Comparison of ENCODE assay signal across 1 cellular context in the genomic region with DNA sequence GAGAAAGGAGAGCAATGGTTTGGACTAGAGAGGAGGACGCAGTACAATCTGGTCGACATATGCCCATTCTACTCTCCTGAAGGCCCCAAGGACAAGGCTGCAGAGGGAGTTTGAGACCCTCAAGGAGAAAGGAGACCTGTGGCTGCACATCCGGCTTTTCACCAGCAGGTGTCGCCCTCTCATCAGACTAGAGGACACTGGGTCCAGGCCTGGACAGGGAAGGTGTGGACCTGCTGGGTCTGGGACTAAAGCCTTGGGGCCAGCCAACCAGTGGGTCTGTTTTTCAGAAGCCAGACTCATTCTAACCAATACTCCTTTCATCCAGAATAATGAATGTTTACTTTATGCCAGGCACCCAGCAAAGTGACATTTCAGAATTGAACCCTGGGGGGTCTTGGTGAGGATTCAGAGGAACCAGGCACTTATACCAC.
TF ChIP-seq lines count a peak whose summit lies in the region.

No MANE protein-coding gene starts in this region.

TF ChIP-seq in K562, 482 proteins besides CTCF, POLR2A, EP300 and RAD21 (continued from another document and continues in another):
- TF ChIP-seq, protein P1, sequence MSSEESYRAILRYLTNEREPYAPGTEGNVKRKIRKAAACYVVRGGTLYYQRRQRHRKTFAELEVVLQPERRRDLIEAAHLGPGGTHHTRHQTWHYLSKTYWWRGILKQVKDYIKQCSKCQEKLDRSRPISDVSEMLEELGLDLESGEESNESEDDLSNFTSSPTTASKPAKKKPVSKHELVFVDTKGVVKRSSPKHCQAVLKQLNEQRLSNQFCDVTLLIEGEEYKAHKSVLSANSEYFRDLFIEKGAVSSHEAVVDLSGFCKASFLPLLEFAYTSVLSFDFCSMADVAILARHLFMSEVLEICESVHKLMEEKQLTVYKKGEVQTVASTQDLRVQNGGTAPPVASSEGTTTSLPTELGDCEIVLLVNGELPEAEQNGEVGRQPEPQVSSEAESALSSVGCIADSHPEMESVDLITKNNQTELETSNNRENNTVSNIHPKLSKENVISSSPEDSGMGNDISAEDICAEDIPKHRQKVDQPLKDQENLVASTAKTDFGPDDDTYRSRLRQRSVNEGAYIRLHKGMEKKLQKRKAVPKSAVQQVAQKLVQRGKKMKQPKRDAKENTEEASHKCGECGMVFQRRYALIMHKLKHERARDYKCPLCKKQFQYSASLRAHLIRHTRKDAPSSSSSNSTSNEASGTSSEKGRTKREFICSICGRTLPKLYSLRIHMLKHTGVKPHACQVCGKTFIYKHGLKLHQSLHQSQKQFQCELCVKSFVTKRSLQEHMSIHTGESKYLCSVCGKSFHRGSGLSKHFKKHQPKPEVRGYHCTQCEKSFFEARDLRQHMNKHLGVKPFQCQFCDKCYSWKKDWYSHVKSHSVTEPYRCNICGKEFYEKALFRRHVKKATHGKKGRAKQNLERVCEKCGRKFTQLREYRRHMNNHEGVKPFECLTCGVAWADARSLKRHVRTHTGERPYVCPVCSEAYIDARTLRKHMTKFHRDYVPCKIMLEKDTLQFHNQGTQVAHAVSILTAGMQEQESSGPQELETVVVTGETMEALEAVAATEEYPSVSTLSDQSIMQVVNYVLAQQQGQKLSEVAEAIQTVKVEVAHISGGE (CRISPR knock-in tag; IDR thresholded peaks at IDR 0.05) = no peak
- peak; percentile 40 for TF ChIP-seq ZFX (CRISPR knock-in tag; IDR thresholded peaks at IDR 0.05)
- no peak for TF ChIP-seq HCFC1 (IDR thresholded peaks at IDR 0.05; ENCODE audit: low read depth, low read length)
- no peak for TF ChIP-seq HNRNPH1 (optimal IDR thresholded peaks at IDR 0.05; ENCODE audit: low read depth, low read length)
- TF ChIP-seq POLR2G (IDR thresholded peaks at IDR 0.05; ENCODE audit: low read depth, low read length) = no peak
- TF ChIP-seq NFATC3 (IDR thresholded peaks at IDR 0.05) = no peak
- no peak for TF ChIP-seq SLC30A9 (CRISPR knock-in tag; IDR thresholded peaks at IDR 0.05)
- no peak for TF ChIP-seq ZKSCAN1 (IDR thresholded peaks at IDR 0.05; ENCODE audit: low read depth, low read length)
- TF ChIP-seq NR2F6 (CRISPR knock-in tag; IDR thresholded peaks at IDR 0.05) = no peak
- TF ChIP-seq CBFA2T3 (IDR thresholded peaks at IDR 0.05) = no peak
- no peak for TF ChIP-seq ZNF274 (IDR thresholded peaks at IDR 0.05; ENCODE audit: borderline replicate concordance, low read depth, low read length)
- no peak for TF ChIP-seq POLR2AphosphoS5 (IDR thresholded peaks at IDR 0.05; ENCODE audit: control insufficient read depth, insufficient read depth, low read depth, low read length)
- no peak for TF ChIP-seq RBM17 (IDR thresholded peaks at IDR 0.05; ENCODE audit: borderline replicate concordance, low read depth, low read length)
- TF ChIP-seq, protein P2, sequence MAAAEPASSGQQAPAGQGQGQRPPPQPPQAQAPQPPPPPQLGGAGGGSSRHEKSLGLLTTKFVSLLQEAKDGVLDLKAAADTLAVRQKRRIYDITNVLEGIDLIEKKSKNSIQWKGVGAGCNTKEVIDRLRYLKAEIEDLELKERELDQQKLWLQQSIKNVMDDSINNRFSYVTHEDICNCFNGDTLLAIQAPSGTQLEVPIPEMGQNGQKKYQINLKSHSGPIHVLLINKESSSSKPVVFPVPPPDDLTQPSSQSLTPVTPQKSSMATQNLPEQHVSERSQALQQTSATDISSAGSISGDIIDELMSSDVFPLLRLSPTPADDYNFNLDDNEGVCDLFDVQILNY (CRISPR knock-in tag; IDR thresholded peaks at IDR 0.05) = no peak
- TF ChIP-seq ZNF717 (CRISPR knock-in tag; IDR thresholded peaks at IDR 0.05) = no peak
- no peak for TF ChIP-seq ELF1 (tag; IDR thresholded peaks at IDR 0.05)
- TF ChIP-seq ZFPM2 (CRISPR knock-in tag; IDR thresholded peaks at IDR 0.05) = no peak
- no peak for TF ChIP-seq MYNN (IDR thresholded peaks at IDR 0.05)
- no peak for TF ChIP-seq MYNN (CRISPR knock-in tag; IDR thresholded peaks at IDR 0.05)
- no peak for TF ChIP-seq ZNF146 (CRISPR knock-in tag; IDR thresholded peaks at IDR 0.05; ENCODE audit: unreplicated experiment)
- TF ChIP-seq SAP30 (IDR thresholded peaks at IDR 0.05; ENCODE audit: borderline replicate concordance, insufficient read depth, low read depth, low read length, poor library complexity, severe bottlenecking) = no peak
- TF ChIP-seq, protein P3, sequence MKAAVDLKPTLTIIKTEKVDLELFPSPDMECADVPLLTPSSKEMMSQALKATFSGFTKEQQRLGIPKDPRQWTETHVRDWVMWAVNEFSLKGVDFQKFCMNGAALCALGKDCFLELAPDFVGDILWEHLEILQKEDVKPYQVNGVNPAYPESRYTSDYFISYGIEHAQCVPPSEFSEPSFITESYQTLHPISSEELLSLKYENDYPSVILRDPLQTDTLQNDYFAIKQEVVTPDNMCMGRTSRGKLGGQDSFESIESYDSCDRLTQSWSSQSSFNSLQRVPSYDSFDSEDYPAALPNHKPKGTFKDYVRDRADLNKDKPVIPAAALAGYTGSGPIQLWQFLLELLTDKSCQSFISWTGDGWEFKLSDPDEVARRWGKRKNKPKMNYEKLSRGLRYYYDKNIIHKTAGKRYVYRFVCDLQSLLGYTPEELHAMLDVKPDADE (conservative IDR thresholded peaks at IDR 0.05; ENCODE audit: control insufficient read depth, low read depth, low read length) = no peak
- no peak for TF ChIP-seq ZNF174 (CRISPR knock-in tag; IDR thresholded peaks at IDR 0.05)
- TF ChIP-seq FOXP1 (CRISPR knock-in tag; IDR thresholded peaks at IDR 0.05) = no peak
- no peak for TF ChIP-seq BCOR (IDR thresholded peaks at IDR 0.05)
- no peak for TF ChIP-seq C11orf30 (IDR thresholded peaks at IDR 0.05; ENCODE audit: low read depth)
- TF ChIP-seq RFX1 (IDR thresholded peaks at IDR 0.05) = no peak
- TF ChIP-seq MYBL2 (IDR thresholded peaks at IDR 0.05; ENCODE audit: low read depth) = no peak
- TF ChIP-seq MYBL2 (CRISPR knock-in tag; IDR thresholded peaks at IDR 0.05; ENCODE audit: borderline replicate concordance) = no peak
- TF ChIP-seq KAT8 (IDR thresholded peaks at IDR 0.05; ENCODE audit: low read depth) = no peak
- TF ChIP-seq, protein P4, sequence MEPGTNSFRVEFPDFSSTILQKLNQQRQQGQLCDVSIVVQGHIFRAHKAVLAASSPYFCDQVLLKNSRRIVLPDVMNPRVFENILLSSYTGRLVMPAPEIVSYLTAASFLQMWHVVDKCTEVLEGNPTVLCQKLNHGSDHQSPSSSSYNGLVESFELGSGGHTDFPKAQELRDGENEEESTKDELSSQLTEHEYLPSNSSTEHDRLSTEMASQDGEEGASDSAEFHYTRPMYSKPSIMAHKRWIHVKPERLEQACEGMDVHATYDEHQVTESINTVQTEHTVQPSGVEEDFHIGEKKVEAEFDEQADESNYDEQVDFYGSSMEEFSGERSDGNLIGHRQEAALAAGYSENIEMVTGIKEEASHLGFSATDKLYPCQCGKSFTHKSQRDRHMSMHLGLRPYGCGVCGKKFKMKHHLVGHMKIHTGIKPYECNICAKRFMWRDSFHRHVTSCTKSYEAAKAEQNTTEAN (CRISPR knock-in tag; IDR thresholded peaks at IDR 0.05) = 0 out of 2 replicates have a peak, but pooled peaks have one; percentile 20
- TF ChIP-seq SMAD1 (IDR thresholded peaks at IDR 0.05; ENCODE audit: low read depth, low read length, partially characterized antibody) = peak; percentile 16
- TF ChIP-seq CEBPG (CRISPR knock-in tag; IDR thresholded peaks at IDR 0.05) = no peak
- no peak for TF ChIP-seq CEBPG (tag; conservative IDR thresholded peaks at IDR 0.05 in 1 of 2, IDR thresholded peaks at IDR 0.05 in 1 of 2)
- TF ChIP-seq NCOA2 (IDR thresholded peaks at IDR 0.05; ENCODE audit: partially characterized antibody in 2 of 2) = no peak
- no peak for TF ChIP-seq ZNF764 (CRISPR knock-in tag; IDR thresholded peaks at IDR 0.05; ENCODE audit: low read depth)
- TF ChIP-seq ELF2 (CRISPR knock-in tag; IDR thresholded peaks at IDR 0.05) = no peak
- TF ChIP-seq, protein P5, sequence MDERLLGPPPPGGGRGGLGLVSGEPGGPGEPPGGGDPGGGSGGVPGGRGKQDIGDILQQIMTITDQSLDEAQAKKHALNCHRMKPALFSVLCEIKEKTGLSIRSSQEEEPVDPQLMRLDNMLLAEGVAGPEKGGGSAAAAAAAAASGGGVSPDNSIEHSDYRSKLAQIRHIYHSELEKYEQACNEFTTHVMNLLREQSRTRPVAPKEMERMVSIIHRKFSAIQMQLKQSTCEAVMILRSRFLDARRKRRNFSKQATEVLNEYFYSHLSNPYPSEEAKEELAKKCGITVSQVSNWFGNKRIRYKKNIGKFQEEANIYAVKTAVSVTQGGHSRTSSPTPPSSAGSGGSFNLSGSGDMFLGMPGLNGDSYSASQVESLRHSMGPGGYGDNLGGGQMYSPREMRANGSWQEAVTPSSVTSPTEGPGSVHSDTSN (CRISPR knock-in tag; IDR thresholded peaks at IDR 0.05; ENCODE audit: low read depth) = no peak
- TF ChIP-seq, protein P5 (tag; conservative IDR thresholded peaks at IDR 0.05; ENCODE audit: low read depth) = no peak
- TF ChIP-seq, protein P6, sequence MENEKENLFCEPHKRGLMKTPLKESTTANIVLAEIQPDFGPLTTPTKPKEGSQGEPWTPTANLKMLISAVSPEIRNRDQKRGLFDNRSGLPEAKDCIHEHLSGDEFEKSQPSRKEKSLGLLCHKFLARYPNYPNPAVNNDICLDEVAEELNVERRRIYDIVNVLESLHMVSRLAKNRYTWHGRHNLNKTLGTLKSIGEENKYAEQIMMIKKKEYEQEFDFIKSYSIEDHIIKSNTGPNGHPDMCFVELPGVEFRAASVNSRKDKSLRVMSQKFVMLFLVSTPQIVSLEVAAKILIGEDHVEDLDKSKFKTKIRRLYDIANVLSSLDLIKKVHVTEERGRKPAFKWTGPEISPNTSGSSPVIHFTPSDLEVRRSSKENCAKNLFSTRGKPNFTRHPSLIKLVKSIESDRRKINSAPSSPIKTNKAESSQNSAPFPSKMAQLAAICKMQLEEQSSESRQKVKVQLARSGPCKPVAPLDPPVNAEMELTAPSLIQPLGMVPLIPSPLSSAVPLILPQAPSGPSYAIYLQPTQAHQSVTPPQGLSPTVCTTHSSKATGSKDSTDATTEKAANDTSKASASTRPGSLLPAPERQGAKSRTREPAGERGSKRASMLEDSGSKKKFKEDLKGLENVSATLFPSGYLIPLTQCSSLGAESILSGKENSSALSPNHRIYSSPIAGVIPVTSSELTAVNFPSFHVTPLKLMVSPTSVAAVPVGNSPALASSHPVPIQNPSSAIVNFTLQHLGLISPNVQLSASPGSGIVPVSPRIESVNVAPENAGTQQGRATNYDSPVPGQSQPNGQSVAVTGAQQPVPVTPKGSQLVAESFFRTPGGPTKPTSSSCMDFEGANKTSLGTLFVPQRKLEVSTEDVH (IDR thresholded peaks at IDR 0.05; ENCODE audit: low read depth, partially characterized antibody) = no peak
- no peak for TF ChIP-seq KAT7 (CRISPR knock-in tag; IDR thresholded peaks at IDR 0.05; ENCODE audit: borderline replicate concordance)
- 0 out of 2 replicates have a peak, but pooled peaks have one; percentile 47 for TF ChIP-seq XRCC5 (IDR thresholded peaks at IDR 0.05; ENCODE audit: low read depth, low read length)
- TF ChIP-seq CTBP1 (IDR thresholded peaks at IDR 0.05; ENCODE audit: borderline replicate concordance) = peak; percentile 49; the same call in 1 of the 2 replicates
- no peak for TF ChIP-seq PHB2 (IDR thresholded peaks at IDR 0.05; ENCODE audit: low read depth)
- TF ChIP-seq, protein P7, sequence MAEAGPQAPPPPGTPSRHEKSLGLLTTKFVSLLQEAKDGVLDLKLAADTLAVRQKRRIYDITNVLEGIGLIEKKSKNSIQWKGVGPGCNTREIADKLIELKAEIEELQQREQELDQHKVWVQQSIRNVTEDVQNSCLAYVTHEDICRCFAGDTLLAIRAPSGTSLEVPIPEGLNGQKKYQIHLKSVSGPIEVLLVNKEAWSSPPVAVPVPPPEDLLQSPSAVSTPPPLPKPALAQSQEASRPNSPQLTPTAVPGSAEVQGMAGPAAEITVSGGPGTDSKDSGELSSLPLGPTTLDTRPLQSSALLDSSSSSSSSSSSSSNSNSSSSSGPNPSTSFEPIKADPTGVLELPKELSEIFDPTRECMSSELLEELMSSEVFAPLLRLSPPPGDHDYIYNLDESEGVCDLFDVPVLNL (CRISPR knock-in tag; IDR thresholded peaks at IDR 0.05; ENCODE audit: low read depth) = 0 out of 2 replicates have a peak, but pooled peaks have one; percentile 51
- no peak for TF ChIP-seq YBX1 (IDR thresholded peaks at IDR 0.05)
- TF ChIP-seq BCL6 (CRISPR knock-in tag; IDR thresholded peaks at IDR 0.05) = no peak
- no peak for TF ChIP-seq ZNF561 (CRISPR knock-in tag; conservative IDR thresholded peaks at IDR 0.05)
- no peak for TF ChIP-seq ZNF316 (IDR thresholded peaks at IDR 0.05)
- no peak for TF ChIP-seq ZNF263 (CRISPR knock-in tag; IDR thresholded peaks at IDR 0.05; ENCODE audit: borderline replicate concordance)
- TF ChIP-seq ARHGAP35 (IDR thresholded peaks at IDR 0.05; ENCODE audit: partially characterized antibody) = no peak
- no peak for TF ChIP-seq SMARCB1 (IDR thresholded peaks at IDR 0.05; ENCODE audit: insufficient read length, low read depth)
- peak; percentile 39; the same call in 1 of the 2 replicates for TF ChIP-seq TARDBP (IDR thresholded peaks at IDR 0.05)
- no peak for TF ChIP-seq HMG20A (CRISPR knock-in tag; conservative IDR thresholded peaks at IDR 0.05)
- TF ChIP-seq NCOA1 (IDR thresholded peaks at IDR 0.05; ENCODE audit: low read depth) = no peak; the same call in 1 of the 2 replicates
- no peak for TF ChIP-seq NR2C1 (IDR thresholded peaks at IDR 0.05)
- no peak for TF ChIP-seq NR2C1 (tag; IDR thresholded peaks at IDR 0.05)
- no peak for TF ChIP-seq ZNF551 (CRISPR knock-in tag; IDR thresholded peaks at IDR 0.05)
- TF ChIP-seq, protein P8, sequence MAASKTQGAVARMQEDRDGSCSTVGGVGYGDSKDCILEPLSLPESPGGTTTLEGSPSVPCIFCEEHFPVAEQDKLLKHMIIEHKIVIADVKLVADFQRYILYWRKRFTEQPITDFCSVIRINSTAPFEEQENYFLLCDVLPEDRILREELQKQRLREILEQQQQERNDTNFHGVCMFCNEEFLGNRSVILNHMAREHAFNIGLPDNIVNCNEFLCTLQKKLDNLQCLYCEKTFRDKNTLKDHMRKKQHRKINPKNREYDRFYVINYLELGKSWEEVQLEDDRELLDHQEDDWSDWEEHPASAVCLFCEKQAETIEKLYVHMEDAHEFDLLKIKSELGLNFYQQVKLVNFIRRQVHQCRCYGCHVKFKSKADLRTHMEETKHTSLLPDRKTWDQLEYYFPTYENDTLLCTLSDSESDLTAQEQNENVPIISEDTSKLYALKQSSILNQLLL (CRISPR knock-in tag; IDR thresholded peaks at IDR 0.05; ENCODE audit: borderline replicate concordance) = no peak
- TF ChIP-seq TFAM (CRISPR knock-in tag; conservative IDR thresholded peaks at IDR 0.05) = no peak
